Comparison of ENCODE assay signal across 19 cellular contexts in the genomic region with DNA sequence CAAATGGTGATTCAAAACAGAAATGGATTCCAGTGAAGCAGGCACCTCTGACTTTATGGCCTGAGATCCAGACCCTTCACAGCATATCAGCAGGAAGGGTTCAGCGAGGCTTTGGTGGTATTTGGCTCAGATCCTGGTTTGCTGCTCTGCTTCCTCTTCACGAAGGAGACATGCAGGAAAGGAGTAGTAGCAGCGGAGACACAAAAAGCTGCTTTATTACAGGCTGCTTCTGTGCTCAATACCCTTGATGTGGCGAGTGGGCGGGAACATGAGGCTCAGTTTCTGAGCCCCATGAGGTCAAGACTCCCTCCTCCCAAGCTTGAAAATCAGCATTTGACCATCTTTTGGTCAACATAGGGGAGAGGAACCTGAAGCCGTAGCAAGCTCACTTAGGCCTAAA.
DNase-seq lines count a peak whose midpoint lies in the region; ATAC-seq and TF ChIP-seq lines count a peak whose summit lies in the region.
"Had no signal": no experiment of that assay in that cellular context is flagged by ENCODE, and none has a peak within 500 bp of the region (broad histone marks: within the 10 kb centered on the region; RNA-seq: fewer than 3 reads in every experiment).

No MANE protein-coding gene starts in this region.

- no peaks in the 10 kb centered on the region for H3K79me2 ChIP-seq in Karpas-422 (ENCODE audit: low read length)

- DNase-seq in left cardiac atrium = peak; percentile 19
- DNase-seq in Right ventricle myocardium inferior (ENCODE audit: missing footprints) = no peak
- DNase-seq in Kasumi-1 (lab: John Stamatoyannopoulos, UW) = peak; percentile 86 to 88
- DNase-seq in fibroblast of villous mesenchyme (ENCODE audit: low read depth) = peak; percentile 49
- peak; percentile 27 for DNase-seq in stimulated activated CD8-positive, alpha-beta memory T cell treated with anti-CD3 and anti-CD28 coated beads, Interleukin-4, amount 100 ng/mL, for 48 hours
- no peak for DNase-seq in Karpas-422
- DNase-seq in iPS-NIHi7 (ENCODE audit: extremely low spot score) = no peak
- no peak for DNase-seq in activated naive CD4-positive, alpha-beta T cell treated with anti-CD3 and anti-CD28 coated beads, Interleukin-2, amount 50 U/mL, for 16 hours
- DNase-seq: activated CD4-positive, CD25-positive, alpha-beta regulatory T cell treated with anti-CD3 and anti-CD28 coated beads, Interleukin-2, amount 50 U/mL, for 72 hours; activated naive CD4-positive, alpha-beta T cell treated with anti-CD3 and anti-CD28 coated beads, Interleukin-2, amount 10 ng/mL, durations not matched to agents 7 days and 5 days; effector memory CD8-positive, alpha-beta T cell; esophagus squamous epithelium; KBM-7; left lung; NCI-H1092; NCI-H2029 treated with DMSO at 0.1 percent for 48 hours; sigmoid colon; substantia nigra had no signal

- no peak for TF ChIP-seq CTCF in fibroblast of villous mesenchyme (IDR thresholded peaks at IDR 0.05; ENCODE audit: insufficient read depth, low read depth, low read length)

- no peaks in the 10 kb centered on the region for H3K9me2 ChIP-seq in Karpas-422 (replicated peaks; ENCODE audit: insufficient read depth, low read length)

- intact Hi-C loops in left cardiac atrium (cut with DNase I) = no loop called here
- intact Hi-C loops in Right ventricle myocardium inferior (cut with DNase I) = no loop called here

- H3K27me3 ChIP-seq in Karpas-422 (ENCODE audit: low read length) = no peaks in the 10 kb centered on the region
- H3K27me3 ChIP-seq: esophagus squamous epithelium, left lung, sigmoid colon had no signal

- H3K4me3 ChIP-seq in fibroblast of villous mesenchyme (ENCODE audit: low read depth, low read length) (no peak overlapping the region), Karpas-422 (ENCODE audit: low read length) (no peak overlapping the region)
- H3K4me3 ChIP-seq: esophagus squamous epithelium, HAP-1, left lung, sigmoid colon had no signal

- H3K27ac ChIP-seq in Karpas-422 (ENCODE audit: low read length) = no peak overlapping the region
- H3K27ac ChIP-seq: esophagus squamous epithelium, left lung, sigmoid colon had no signal

- H3K36me3 ChIP-seq in Karpas-422 (ENCODE audit: insufficient read depth, low read length) = no peaks in the 10 kb centered on the region
- H3K36me3 ChIP-seq: esophagus squamous epithelium, HAP-1, left lung, sigmoid colon had no signal

- H3K4me1 ChIP-seq in Karpas-422 (ENCODE audit: low read length) = no peaks in the 10 kb centered on the region
- H3K4me1 ChIP-seq: esophagus squamous epithelium, HAP-1, left lung, sigmoid colon had no signal

- no peak overlapping the region for H3K9ac ChIP-seq in Karpas-422 (ENCODE audit: low read length)

- no peaks in the 10 kb centered on the region for H3K9me3 ChIP-seq in Karpas-422 (ENCODE audit: low read length)
- H3K9me3 ChIP-seq: esophagus squamous epithelium, HAP-1, left lung, sigmoid colon had no signal

- H2AFZ ChIP-seq in Karpas-422 (ENCODE audit: low read length) = no peak overlapping the region

- no peak overlapping the region for H3K4me2 ChIP-seq in Karpas-422 (ENCODE audit: low read depth, low read length, poor library complexity, severe bottlenecking)

- ATAC-seq in left cardiac atrium (peak in 1 of 2 donors; percentile 24), Right ventricle myocardium inferior (no peak)
- ATAC-seq: effector memory CD8-positive, alpha-beta T cell; left lung had no signal

- H4K20me1 ChIP-seq in Karpas-422 (ENCODE audit: insufficient read depth, low read depth, low read length) = no peaks in the 10 kb centered on the region

Comparison
In these comparisons a context has a peak if more than half of its experiments do, and no peak if none do; other contexts are left out.
1. DNase-seq: peak in left cardiac atrium (single experiment), Kasumi-1 (2 of 2), fibroblast of villous mesenchyme (single experiment) and stimulated activated CD8-positive, alpha-beta memory T cell treated with anti-CD3 and anti-CD28 coated beads, Interleukin-4, amount 100 ng/mL, for 48 hours (single experiment); none in Right ventricle myocardium inferior (single experiment), Karpas-422 (single experiment), iPS-NIHi7 (single experiment) and activated naive CD4-positive, alpha-beta T cell treated with anti-CD3 and anti-CD28 coated beads, Interleukin-2, amount 50 U/mL, for 16 hours (single experiment).